14 cellular contexts compared by ENCODE assay signal in genomic region chr6:1380625-1381396, GRCh38. TPM values are rescaled to one million over a fixed set of nuclear protein-coding genes. Genes with fewer than 3 reads are reported as not detected.
DNase-seq lines count a peak whose midpoint lies in the region; ATAC-seq, FAIRE-seq and TF ChIP-seq lines count a peak whose summit lies in the region.
"Had no signal": no experiment of that assay in that cellular context is flagged by ENCODE, and none has a peak within 500 bp of the region (broad histone marks: within the 10 kb centered on the region; RNA-seq: fewer than 3 reads in every experiment).

No MANE protein-coding gene starts in this region.

- H3K4me1 Mint-ChIP-seq in activated CD4-positive, alpha-beta memory T cell treated with anti-CD3 and anti-CD28 coated beads, Interleukin-2, amount 10 ng/mL, durations not matched to agents 7 days and 5 days, result peaks cover 23% of the 10 kb centered on the region
- peaks cover 31% of the 10 kb centered on the region for H3K4me1 Mint-ChIP-seq in activated CD4-positive, alpha-beta memory T cell treated with anti-CD3 and anti-CD28 coated beads for 36 hours (ENCODE audit: low read depth)

- no peak for TF ChIP-seq RAD21 in H1 (IDR thresholded peaks at IDR 0.05 in 1 of 2, conservative IDR thresholded peaks at IDR 0.05 in 1 of 2; ENCODE audit: low read depth in 2 of 2, low read length in 2 of 2)

- peak overlapping the region; percentile 31; the same call in 1 of the 2 replicates for H2BK15ac ChIP-seq in H1 (ENCODE audit: low read length)

- TF ChIP-seq CTCF in H1 (IDR thresholded peaks at IDR 0.05; ENCODE audit: control extremely low read depth in 1 of 3, insufficient read depth in 1 of 3, low read depth in 1 of 3, low read length in 3 of 3) (no peak), osteoblast (IDR thresholded peaks at IDR 0.05; ENCODE audit: extremely low read depth, low read depth, low read length) (no peak)

- H3K9me3 Mint-ChIP-seq in activated CD4-positive, alpha-beta memory T cell treated with anti-CD3 and anti-CD28 coated beads, Interleukin-2, amount 10 ng/mL, durations not matched to agents 7 days and 5 days, result no peaks in the 10 kb centered on the region
- H3K9me3 Mint-ChIP-seq in activated CD4-positive, alpha-beta memory T cell treated with anti-CD3 and anti-CD28 coated beads for 36 hours, result no peaks in the 10 kb centered on the region

- intact Hi-C loops in activated CD4-positive, alpha-beta memory T cell treated with anti-CD3 and anti-CD28 coated beads for 36 hours (cut with micrococcal nuclease), result loop anchor here (2.0 to 5.0 kb wide), 4 partner anchors 16 to 989 kb away; partner anchors contain the start of gene IRF4

- H3K27me3 Mint-ChIP-seq in activated CD4-positive, alpha-beta memory T cell treated with anti-CD3 and anti-CD28 coated beads, Interleukin-2, amount 10 ng/mL, durations not matched to agents 7 days and 5 days, result peaks cover 74% of the 10 kb centered on the region
- peaks cover 68% of the 10 kb centered on the region for H3K27me3 Mint-ChIP-seq in activated CD4-positive, alpha-beta memory T cell treated with anti-CD3 and anti-CD28 coated beads for 36 hours

- H3K27ac ChIP-seq in H1 (ENCODE audit: low read depth, low read length), result no peak overlapping the region
- H3K27ac ChIP-seq in osteoblast (ENCODE audit: low read depth, low read length), result no peak overlapping the region
- H3K27ac ChIP-seq: adrenal gland had no signal

- CTCF ChIA-PET in activated CD4-positive, alpha-beta memory T cell treated with anti-CD3 and anti-CD28 coated beads, Interleukin-2, amount 10 ng/mL, durations not matched to agents 7 days and 5 days (lab: Charles Lee), result interaction anchor here (0.8 to 1.2 kb wide), 3 partner anchors 14 to 84 kb away, joined by 3 read pairs; no protein-coding TSS in a partner anchor
- CTCF ChIA-PET in activated CD4-positive, alpha-beta memory T cell treated with anti-CD3 and anti-CD28 coated beads for 36 hours (lab: Charles Lee), result interaction anchor here (0.6 to 2.5 kb wide), 12 partner anchors 10 to 788 kb away, joined by 3 to 18 read pairs (median 4); no protein-coding TSS in a partner anchor
- CTCF ChIA-PET in H1 (lab: Charles Lee; ENCODE audit: partially characterized antibody), result interaction anchor here (0.7 to 1.9 kb wide), 14 partner anchors 10 to 582 kb away, joined by 3 to 12 read pairs (median 4); no protein-coding TSS in a partner anchor

- no peaks in the 10 kb centered on the region for H3K79me2 ChIP-seq in H1 (ENCODE audit: control insufficient read depth in 1 of 2, insufficient read depth in 2 of 2, low read length in 2 of 2)
- H3K79me2 ChIP-seq in osteoblast (ENCODE audit: insufficient read depth, low read length), result no peaks in the 10 kb centered on the region

- no peak overlapping the region for H3K56ac ChIP-seq in H1 (replicated peaks; ENCODE audit: insufficient read length, low read depth, low read length)

- H3K23me2 ChIP-seq in H1 (ENCODE audit: low read depth, low read length), result peaks cover 6% of the 10 kb centered on the region; the same call in 1 of the 2 replicates

- H3K4me3 Mint-ChIP-seq in activated CD4-positive, alpha-beta memory T cell treated with anti-CD3 and anti-CD28 coated beads, Interleukin-2, amount 10 ng/mL, durations not matched to agents 7 days and 5 days, result no peak overlapping the region
- no peak overlapping the region for H3K4me3 Mint-ChIP-seq in activated CD4-positive, alpha-beta memory T cell treated with anti-CD3 and anti-CD28 coated beads for 36 hours

- FAIRE-seq in H1 (lab: Jason Lieb, UNC), result no peak
- FAIRE-seq: colon had no signal

- H2BK5ac ChIP-seq in H1 (ENCODE audit: low read depth, low read length), result no peak overlapping the region

- no peak for DNase-seq in activated CD4-positive, alpha-beta memory T cell treated with anti-CD3 and anti-CD28 coated beads, Interleukin-2, amount 10 ng/mL, durations not matched to agents 7 days and 5 days
- no peak for DNase-seq in activated CD4-positive, alpha-beta memory T cell treated with anti-CD3 and anti-CD28 coated beads for 36 hours
- DNase-seq in H7, result peak; percentile 31
- no peak for DNase-seq in H1 (ENCODE audit: low read depth in 1 of 2, low spot score in 2 of 2)
- peak; percentile 88 for DNase-seq in osteoblast (ENCODE audit: insufficient read length, low spot score, missing footprints)
- DNase-seq in dedifferentiated amniotic fluid mesenchymal stem cell (ENCODE audit: extremely low spot score), result no peak
- DNase-seq in 8988T, result no peak
- DNase-seq: activated CD4-positive, alpha-beta T cell treated with anti-CD3 and anti-CD28 coated beads, Interleukin-2, amount 50 U/mL, for 48 hours; esophagus squamous epithelium; transverse colon had no signal

- H2BK20ac ChIP-seq in H1 (ENCODE audit: low read length), result no peak overlapping the region

- peak overlapping the region; percentile 4 for H3K27ac Mint-ChIP-seq in activated CD4-positive, alpha-beta memory T cell treated with anti-CD3 and anti-CD28 coated beads, Interleukin-2, amount 10 ng/mL, durations not matched to agents 7 days and 5 days
- no peak overlapping the region for H3K27ac Mint-ChIP-seq in activated CD4-positive, alpha-beta memory T cell treated with anti-CD3 and anti-CD28 coated beads for 36 hours

- 15% methylated on average over 20 of the region's 20 CpGs; no CpG with 5 or more reads in 1 of the 2 experiments for WGBS in H1 (ENCODE audit: extremely low coverage in 1 of 2, insufficient coverage in 1 of 2, insufficient read length in 1 of 2, insufficient replicate concordance in 2 of 2, low coverage in 1 of 2, low lambda C conversion rate in 2 of 2, missing lambda C conversion rate in 1 of 2), 2 experiments

- peak overlapping the region in 1 of 2 experiments; percentile 0; a peak in 1 of 4 replicates for H3K4me2 ChIP-seq in H1 (ENCODE audit: insufficient read depth in 1 of 2, low read depth in 2 of 2, low read length in 2 of 2)
- peak overlapping the region; percentile 57 for H3K4me2 ChIP-seq in osteoblast (ENCODE audit: insufficient read depth, low read length)

- H3K27me3 ChIP-seq in H7 (ENCODE audit: control insufficient read depth, insufficient read depth, low read length) (peaks cover 97% of the 10 kb centered on the region), H1 (replicated peaks in 1 of 4; ENCODE audit: control insufficient read depth in 3 of 4, extremely low read depth in 1 of 4, insufficient read depth in 3 of 4, low read length in 3 of 4) (peaks cover 88 to 100% (median 97%) of the 10 kb centered on the region in 4 experiments), osteoblast (ENCODE audit: insufficient read depth, low read length) (peaks cover 96% of the 10 kb centered on the region)

- no peaks in the 10 kb centered on the region for H3K79me1 ChIP-seq in H1 (ENCODE audit: low read depth, low read length)

- no peak overlapping the region for H3K4ac ChIP-seq in H1 (replicated peaks; ENCODE audit: insufficient read length, low read depth, low read length)

- no peak overlapping the region for H4K91ac ChIP-seq in H1 (replicated peaks; ENCODE audit: insufficient read length, low read length)

- H2AK5ac ChIP-seq in H1 (ENCODE audit: low read depth, low read length), result no peak overlapping the region; the same call in 1 of the 2 replicates

- ATAC-seq in GM18868 (IDR thresholded peaks at IDR 0.05; ENCODE audit: unreplicated experiment), result no peak

- H3K4me1 ChIP-seq in H1 (replicated peaks in 1 of 4; ENCODE audit: control insufficient read depth in 3 of 4, insufficient read depth in 4 of 4, low read length in 3 of 4), result peaks cover 0 to 37% (median 17%) of the 10 kb centered on the region in 4 experiments; a peak in 5 of 7 replicates
- H3K4me1 ChIP-seq in osteoblast (ENCODE audit: insufficient read depth, low read length), result no peaks in the 10 kb centered on the region

- H2AFZ ChIP-seq in H1 (ENCODE audit: low read length), result no peak overlapping the region
- no peak overlapping the region for H2AFZ ChIP-seq in osteoblast (ENCODE audit: low read length)

- no peaks in the 10 kb centered on the region for H3K36me3 ChIP-seq in H7 (replicated peaks; ENCODE audit: control insufficient read depth, insufficient read depth, low read length)
- peaks cover 0 to 3% (median 0%) of the 10 kb centered on the region in 4 experiments; a peak in 1 of 8 replicates for H3K36me3 ChIP-seq in H1 (ENCODE audit: control insufficient read depth in 2 of 4, insufficient read depth in 4 of 4, low read length in 3 of 4)
- no peaks in the 10 kb centered on the region for H3K36me3 ChIP-seq in osteoblast (ENCODE audit: insufficient read depth, low read length)
- H3K36me3 ChIP-seq: adrenal gland, esophagus squamous epithelium, transverse colon had no signal

- H3K4me3 ChIP-seq in H7 (ENCODE audit: insufficient read depth, low read depth, low read length) (no peak overlapping the region), H1 (ENCODE audit: extremely low read depth in 1 of 4, insufficient read depth in 2 of 4, low read depth in 3 of 4, low read length in 4 of 4) (no peak overlapping the region), osteoblast (ENCODE audit: insufficient read depth, low read length) (no peak overlapping the region)

- no peak overlapping the region for H4K8ac ChIP-seq in H1 (ENCODE audit: extremely low read depth, insufficient read depth, low read length)

- POLR2A ChIA-PET in activated CD4-positive, alpha-beta memory T cell treated with anti-CD3 and anti-CD28 coated beads, Interleukin-2, amount 10 ng/mL, durations not matched to agents 7 days and 5 days (lab: Charles Lee), result no interaction called here
- POLR2A ChIA-PET in activated CD4-positive, alpha-beta memory T cell treated with anti-CD3 and anti-CD28 coated beads for 36 hours (lab: Charles Lee), result no interaction called here
- POLR2A ChIA-PET in H1 (lab: Charles Lee; ENCODE audit: partially characterized antibody), result no interaction called here

- no peak overlapping the region for H3K23ac ChIP-seq in H1 (ENCODE audit: insufficient read length)

- no peak overlapping the region for H2BK120ac ChIP-seq in H1 (replicated peaks; ENCODE audit: low read depth, low read length)

- no peaks in the 10 kb centered on the region for H3K36me3 Mint-ChIP-seq in activated CD4-positive, alpha-beta memory T cell treated with anti-CD3 and anti-CD28 coated beads, Interleukin-2, amount 10 ng/mL, durations not matched to agents 7 days and 5 days (ENCODE audit: low read depth)
- no peaks in the 10 kb centered on the region for H3K36me3 Mint-ChIP-seq in activated CD4-positive, alpha-beta memory T cell treated with anti-CD3 and anti-CD28 coated beads for 36 hours

- TF ChIP-seq POLR2A in H1 (IDR thresholded peaks at IDR 0.05; ENCODE audit: control extremely low read depth in 1 of 2, low read depth in 2 of 2, low read length in 2 of 2), result no peak

- no peak overlapping the region for H4K5ac ChIP-seq in H1 (ENCODE audit: insufficient read length, low read depth, low read length)

- no peak for TF ChIP-seq EP300 in H1 (IDR thresholded peaks at IDR 0.05; ENCODE audit: borderline replicate concordance in 1 of 2, low read depth in 2 of 2, low read length in 2 of 2)

- no peak overlapping the region for H3K14ac ChIP-seq in H1 (ENCODE audit: insufficient read length)

- no peak overlapping the region for H3K18ac ChIP-seq in H1 (ENCODE audit: extremely low read depth, low read length)

- H3K9me3 ChIP-seq in H1 (ENCODE audit: insufficient read depth in 2 of 2, low read depth in 1 of 2, low read length in 1 of 2) (no peaks in the 10 kb centered on the region), osteoblast (ENCODE audit: low read depth, low read length) (no peaks in the 10 kb centered on the region)
- H3K9me3 ChIP-seq: adrenal gland, esophagus squamous epithelium, transverse colon had no signal

- H4K20me1 ChIP-seq in H1 (replicated peaks in 1 of 2; ENCODE audit: control insufficient read depth in 1 of 2, insufficient read depth in 2 of 2, low read length in 2 of 2) (peaks cover 14 to 29% of the 10 kb centered on the region in 2 experiments), osteoblast (ENCODE audit: insufficient read depth, low read length) (no peaks in the 10 kb centered on the region)

- H3K9ac ChIP-seq in H1 (replicated peaks in 1 of 4; ENCODE audit: extremely low read depth in 1 of 4, low read depth in 3 of 4, low read length in 3 of 4), result no peak overlapping the region

- H2BK12ac ChIP-seq in H1 (ENCODE audit: low read depth, low read length), result 0 out of 2 replicates have a peak overlapping the region, but pooled peaks have one; percentile 60

RNA-seq across cellular contexts. Expression of gene FOXF2, which starts 8.6 kb away (rescaled TPM):
- not detected for total RNA-seq in activated CD4-positive, alpha-beta memory T cell treated with anti-CD3 and anti-CD28 coated beads, Interleukin-2, amount 10 ng/mL, durations not matched to agents 7 days and 5 days
- not detected for total RNA-seq in activated CD4-positive, alpha-beta memory T cell treated with anti-CD3 and anti-CD28 coated beads for 36 hours
- 0.52 and 0.89 TPM in 2 replicates for total RNA-seq in H7 (2014; rRNA removed; shearing (Covaris generic))
- not detected in 2 replicates for total RNA-seq in H1 (2021; fragmentation: NEBNext Ultra II Directional; extraction: Animal tissue kit (Norgen Biotek cat#: 25700))
- polyA plus RNA-seq in H1 (2011; rRNA removed), result 0.05 TPM in 2 replicates
- polyA plus RNA-seq in H1 (2011; cell fraction: cytosol; rRNA removed), result 0.08 TPM
- polyA plus RNA-seq in H1 (2011; cell fraction: nucleus; rRNA removed), result not detected
- polyA plus RNA-seq in H1 (2012, experiment 1 of 2), result not detected in 4 replicates
- not detected for polyA plus RNA-seq in H1 (2012, experiment 2 of 2)
- polyA plus RNA-seq in H1 (2013, experiment 1 of 2), result 0.06 TPM
- polyA plus RNA-seq in H1 (2013, experiment 2 of 2), result not detected
- polyA minus RNA-seq in H1 (2011; rRNA and poly(A)+ RNA removed), result not detected in 2 replicates
- polyA minus RNA-seq in H1 (2011; cell fraction: cytosol; rRNA and poly(A)+ RNA removed), result 0.81 TPM
- polyA minus RNA-seq in H1 (2011; cell fraction: nucleus; rRNA and poly(A)+ RNA removed), result 0.30 TPM
- 1.1 and 2.1 TPM in 2 replicates for total RNA-seq in osteoblast
- polyA plus RNA-seq: liver had no signal

Comparison
In these comparisons a context has a peak if more than half of its experiments do, and no peak if none do; other contexts are left out.
1. DNase-seq: peak in H7 (single experiment) and osteoblast (single experiment); none in activated CD4-positive, alpha-beta memory T cell treated with anti-CD3 and anti-CD28 coated beads, Interleukin-2, amount 10 ng/mL, durations not matched to agents 7 days and 5 days (single experiment), activated CD4-positive, alpha-beta memory T cell treated with anti-CD3 and anti-CD28 coated beads for 36 hours (single experiment), H1 (0 of 2), dedifferentiated amniotic fluid mesenchymal stem cell (single experiment) and 8988T (single experiment).